Comparison of ENCODE assay signal across 13 cellular contexts in genomic region chr16:88792668-88793587, GRCh38. TPM values are rescaled to one million over a fixed set of nuclear protein-coding genes. Genes with fewer than 3 reads are reported as not detected.
DNase-seq lines count a peak whose midpoint lies in the region; ATAC-seq and TF ChIP-seq lines count a peak whose summit lies in the region.
"Had no signal": no experiment of that assay in that cellular context is flagged by ENCODE, and none has a peak within 500 bp of the region (broad histone marks: within the 10 kb centered on the region; RNA-seq: fewer than 3 reads in every experiment).

No MANE protein-coding gene starts in this region.

- H4K8ac ChIP-seq in IMR-90 (ENCODE audit: low read depth in 2 of 2, low read length in 2 of 2): no peak overlapping the region

- peak overlapping the region; percentile 32; the same call in 1 of the 2 replicates for H2BK120ac ChIP-seq in IMR-90 (ENCODE audit: low read depth, low read length)

- no peaks in the 10 kb centered on the region for H3K36me3 ChIP-seq in CD4-positive, alpha-beta memory T cell (ENCODE audit: insufficient read depth, low read length)
- H3K36me3 ChIP-seq in IMR-90 (ENCODE audit: control insufficient read depth, insufficient read depth, low read length) (no peaks in the 10 kb centered on the region), neural progenitor cell (no peaks in the 10 kb centered on the region)
- H3K36me3 ChIP-seq: vagina had no signal

- peak overlapping the region in 6 of 7 donors; percentile 48 to 90 (median 81) for H3K27ac Mint-ChIP-seq in CD4-positive, alpha-beta memory T cell
- H3K27ac Mint-ChIP-seq in activated naive CD8-positive, alpha-beta T cell treated with anti-CD3 and anti-CD28 coated beads, Interleukin-2, amount 10 ng/mL, durations not matched to agents 7 days and 5 days: peak overlapping the region; percentile 75
- no peak overlapping the region for H3K27ac Mint-ChIP-seq in neural progenitor cell
- H3K27ac Mint-ChIP-seq: activated B cell treated with CpG ODN at 0.5 μM for 24 hours had no signal

- H4K20me1 ChIP-seq in IMR-90 (ENCODE audit: insufficient read depth, low read length) (no peaks in the 10 kb centered on the region; the same call in 1 of the 2 replicates), neural progenitor cell (ENCODE audit: low read depth) (no peaks in the 10 kb centered on the region)

- no peak overlapping the region for H3K9ac ChIP-seq in IMR-90 (ENCODE audit: low read depth, low read length)
- H3K9ac ChIP-seq in neural progenitor cell: no peak overlapping the region

- no peaks in the 10 kb centered on the region for H3K9me3 ChIP-seq in CD4-positive, alpha-beta memory T cell (ENCODE audit: control insufficient read depth in 1 of 2, low read length in 2 of 2)
- H3K9me3 ChIP-seq in IMR-90 (ENCODE audit: control insufficient read depth, insufficient read depth, low read length) (no peaks in the 10 kb centered on the region), neural progenitor cell (ENCODE audit: low read depth) (no peaks in the 10 kb centered on the region)
- H3K9me3 ChIP-seq: vagina had no signal

- no peak overlapping the region for H3K4ac ChIP-seq in IMR-90 (ENCODE audit: low read depth, low read length)

- peaks cover 8% of the 10 kb centered on the region for H3F3A ChIP-seq in neural progenitor cell (ENCODE audit: low read depth)

- H3K4me3 ChIP-seq in CD4-positive, alpha-beta memory T cell (ENCODE audit: low read length in 2 of 2): no peak overlapping the region
- H3K4me3 ChIP-seq in IMR-90 (ENCODE audit: insufficient read depth, low read depth, low read length) (no peak overlapping the region), neural progenitor cell (no peak overlapping the region)
- H3K4me3 ChIP-seq: vagina had no signal

- no peaks in the 10 kb centered on the region for H3K27me3 ChIP-seq in CD4-positive, alpha-beta memory T cell (ENCODE audit: insufficient read depth, low read length)
- peaks cover 2% of the 10 kb centered on the region; the same call in 1 of the 2 replicates for H3K27me3 ChIP-seq in IMR-90 (ENCODE audit: control insufficient read depth, insufficient read depth, low read length)
- no peaks in the 10 kb centered on the region for H3K27me3 ChIP-seq in neural progenitor cell
- H3K27me3 ChIP-seq: vagina had no signal

- in situ Hi-C loops in IMR-90 (cut with MboI; ENCODE audit: low sequenced_read_pairs): no loop called here

- no peak overlapping the region for H2BK15ac ChIP-seq in IMR-90 (ENCODE audit: low read depth, low read length)

- TF ChIP-seq CTCF in IMR-90 (conservative IDR thresholded peaks at IDR 0.05; ENCODE audit: low read depth, low read length) (no peak), neural progenitor cell (IDR thresholded peaks at IDR 0.05) (no peak)

- no peak overlapping the region for H3K14ac ChIP-seq in IMR-90 (replicated peaks; ENCODE audit: low read depth, low read length)

- H3K4me2 ChIP-seq in IMR-90 (ENCODE audit: low read depth, low read length) (no peak overlapping the region), neural progenitor cell (no peak overlapping the region)

- H3K79me2 ChIP-seq in neural progenitor cell (ENCODE audit: low read depth): no peaks in the 10 kb centered on the region

- H3K9me3 Mint-ChIP-seq in CD4-positive, alpha-beta memory T cell: no peaks in the 10 kb centered on the region
- H3K9me3 Mint-ChIP-seq in activated naive CD8-positive, alpha-beta T cell treated with anti-CD3 and anti-CD28 coated beads, Interleukin-2, amount 10 ng/mL, durations not matched to agents 7 days and 5 days: no peaks in the 10 kb centered on the region
- H3K9me3 Mint-ChIP-seq in neural progenitor cell: no peaks in the 10 kb centered on the region
- H3K9me3 Mint-ChIP-seq: activated B cell treated with CpG ODN at 0.5 μM for 24 hours had no signal

- H4K5ac ChIP-seq in IMR-90 (ENCODE audit: low read depth, low read length): no peak overlapping the region

- no peak overlapping the region for H2AK9ac ChIP-seq in IMR-90 (replicated peaks; ENCODE audit: low read depth, low read length, poor library complexity)

- intact Hi-C loops in CD4-positive, alpha-beta memory T cell (cut with micrococcal nuclease): no loop called here
- intact Hi-C loops in IMR-90 (cut with micrococcal nuclease): no loop called here

- peaks cover 68% of the 10 kb centered on the region for H3K4me1 ChIP-seq in CD4-positive, alpha-beta memory T cell (ENCODE audit: insufficient read depth, low read length)
- peaks cover 6% of the 10 kb centered on the region for H3K4me1 ChIP-seq in IMR-90 (ENCODE audit: control insufficient read depth, insufficient read depth, low read length)
- H3K4me1 ChIP-seq in neural progenitor cell: peaks cover 21% of the 10 kb centered on the region
- H3K4me1 ChIP-seq: vagina had no signal

- no peak overlapping the region for H2BK5ac ChIP-seq in IMR-90 (ENCODE audit: low read depth, low read length, poor library complexity, severe bottlenecking)

- dilution Hi-C loops in IMR-90 (cut with HindIII; ENCODE audit: low sequenced_read_pairs, unreplicated experiment): no loop called here

- BruUV-seq in IMR-90 (replicated peaks; lab: Mats Ljungman, UMichigan): no TSS peak

- H3K23ac ChIP-seq in IMR-90 (ENCODE audit: low read depth, low read length): no peak overlapping the region

- CTCF ChIA-PET in CD4-positive, alpha-beta memory T cell (lab: Charles Lee; ENCODE audit: partially characterized antibody): interaction anchor here (0.9 to 1.3 kb wide), 3 partner anchors 10 to 64 kb away, joined by 3 to 5 read pairs (median 4); partner anchors contain the start of genes CDT1, GALNS and TRAPPC2L
- CTCF ChIA-PET in IMR-90 (lab: Yijun Ruan, JAX): no interaction called here

- POLR2A ChIA-PET in CD4-positive, alpha-beta memory T cell (lab: Charles Lee; ENCODE audit: partially characterized antibody): interaction anchor here (1.3 kb wide), 1 partner anchor 715 kb away, joined by 4 read pairs; the partner anchor contains the start of gene SPG7
- POLR2A ChIA-PET in IMR-90 (lab: Charles Lee; ENCODE audit: unreplicated experiment): no interaction called here
- POLR2A ChIA-PET in activated naive CD8-positive, alpha-beta T cell treated with anti-CD3 and anti-CD28 coated beads, Interleukin-2, amount 10 ng/mL, durations not matched to agents 7 days and 5 days (lab: Charles Lee): interaction anchor here (1.0 to 3.4 kb wide), 4 partner anchors 9 to 112 kb away, joined by 5 to 14 read pairs (median 6); partner anchors contain the start of gene PIEZO1

- H4K91ac ChIP-seq in IMR-90 (ENCODE audit: insufficient read depth, low read depth, low read length): no peak overlapping the region

- H2BK20ac ChIP-seq in IMR-90 (ENCODE audit: low read depth, low read length): no peak overlapping the region

- peak overlapping the region in 5 of 8 donors; percentile 23 to 57 (median 38) for H3K4me3 Mint-ChIP-seq in CD4-positive, alpha-beta memory T cell
- H3K4me3 Mint-ChIP-seq in activated naive CD8-positive, alpha-beta T cell treated with anti-CD3 and anti-CD28 coated beads, Interleukin-2, amount 10 ng/mL, durations not matched to agents 7 days and 5 days: peak overlapping the region; percentile 50
- peak overlapping the region; percentile 17 for H3K4me3 Mint-ChIP-seq in neural progenitor cell
- H3K4me3 Mint-ChIP-seq: activated B cell treated with CpG ODN at 0.5 μM for 24 hours had no signal

- DNase-seq in CD4-positive, alpha-beta memory T cell: no peak
- DNase-seq in IMR-90: no peak
- DNase-seq in activated naive CD8-positive, alpha-beta T cell treated with anti-CD3 and anti-CD28 coated beads, Interleukin-2, amount 10 ng/mL, durations not matched to agents 7 days and 5 days: no peak
- no peak for DNase-seq in neural progenitor cell (ENCODE audit: low spot score)
- no peak for DNase-seq in NCI-H2171 (lab: John Stamatoyannopoulos, UW)
- no peak for DNase-seq in NCI-H2107 treated with DMSO at 0.1 percent for 48 hours (lab: John Stamatoyannopoulos, UW; ENCODE audit: unreplicated experiment)
- DNase-seq: activated B cell treated with CpG ODN at 0.5 μM for 24 hours; KBM-7; mammary epithelial cell; NCI-H1436; stimulated activated naive CD4-positive, alpha-beta T cell had no signal

- no peaks in the 10 kb centered on the region for H3K27me3 Mint-ChIP-seq in CD4-positive, alpha-beta memory T cell
- no peaks in the 10 kb centered on the region for H3K27me3 Mint-ChIP-seq in activated naive CD8-positive, alpha-beta T cell treated with anti-CD3 and anti-CD28 coated beads, Interleukin-2, amount 10 ng/mL, durations not matched to agents 7 days and 5 days
- H3K27me3 Mint-ChIP-seq in neural progenitor cell (ENCODE audit: insufficient read depth, low read depth): peaks cover 2% of the 10 kb centered on the region
- H3K27me3 Mint-ChIP-seq: activated B cell treated with CpG ODN at 0.5 μM for 24 hours had no signal

- H3K36me3 Mint-ChIP-seq in CD4-positive, alpha-beta memory T cell: no peaks in the 10 kb centered on the region
- H3K36me3 Mint-ChIP-seq in activated naive CD8-positive, alpha-beta T cell treated with anti-CD3 and anti-CD28 coated beads, Interleukin-2, amount 10 ng/mL, durations not matched to agents 7 days and 5 days: no peaks in the 10 kb centered on the region
- H3K36me3 Mint-ChIP-seq in neural progenitor cell: no peaks in the 10 kb centered on the region

- H3K18ac ChIP-seq in IMR-90 (ENCODE audit: low read depth, low read length): no peak overlapping the region

- 0 out of 2 replicates have a peak, but pooled peaks cover under 1% of the 10 kb centered on the region for H3K9me1 ChIP-seq in IMR-90 (ENCODE audit: insufficient read depth, low read length)

- no peaks in the 10 kb centered on the region for H3K79me1 ChIP-seq in IMR-90 (ENCODE audit: low read depth in 1 of 2, low read length in 2 of 2)

- ATAC-seq in IMR-90 (ENCODE audit: low read depth) (no peak), HG03378 (IDR thresholded peaks at IDR 0.05; ENCODE audit: unreplicated experiment) (no peak)
- ATAC-seq in activated naive CD8-positive, alpha-beta T cell treated with anti-CD3 and anti-CD28 coated beads, Interleukin-2, amount 10 ng/mL, durations not matched to agents 7 days and 5 days (ENCODE audit: low read depth): no peak

- H2AK5ac ChIP-seq in IMR-90 (ENCODE audit: low read depth, low read length): peak overlapping the region; percentile 28; the same call in 1 of the 2 replicates

- peak overlapping the region; percentile 10 for H3K27ac ChIP-seq in CD4-positive, alpha-beta memory T cell (ENCODE audit: low read depth, low read length)
- H3K27ac ChIP-seq in IMR-90 (ENCODE audit: insufficient read depth, low read length) (no peak overlapping the region), neural progenitor cell (no peak overlapping the region)
- H3K27ac ChIP-seq: vagina had no signal

- peak overlapping the region; percentile 2 for H2AFZ ChIP-seq in IMR-90 (replicated peaks; ENCODE audit: low read length, poor library complexity)
- no peak overlapping the region for H2AFZ ChIP-seq in neural progenitor cell (replicated peaks)

- no peak for TF ChIP-seq RAD21 in IMR-90 (IDR thresholded peaks at IDR 0.05; ENCODE audit: low read length)

- no peak overlapping the region for H3K56ac ChIP-seq in IMR-90 (ENCODE audit: extremely low read depth, insufficient read depth, low read length)

- 80% methylated on average over 18 of the region's 30 CpGs; no CpG with 5 or more reads in 1 of the 2 experiments for WGBS in IMR-90 (ENCODE audit: extremely low coverage in 2 of 2, insufficient read length in 1 of 2), 2 experiments

- H3K4me1 Mint-ChIP-seq in CD4-positive, alpha-beta memory T cell: peaks cover 29 to 67% (median 50%) of the 10 kb centered on the region in 4 donors
- H3K4me1 Mint-ChIP-seq in activated naive CD8-positive, alpha-beta T cell treated with anti-CD3 and anti-CD28 coated beads, Interleukin-2, amount 10 ng/mL, durations not matched to agents 7 days and 5 days: peaks cover 39% of the 10 kb centered on the region
- H3K4me1 Mint-ChIP-seq in neural progenitor cell: peaks cover 16% of the 10 kb centered on the region

- no peak for TF ChIP-seq POLR2A in IMR-90 (IDR thresholded peaks at IDR 0.05; ENCODE audit: low read depth, low read length)

RNA-seq across cellular contexts. Expression of gene PIEZO1, which starts 7.9 kb away (rescaled TPM):
- total RNA-seq in CD4-positive, alpha-beta memory T cell: 100 to 1,000 TPM; 274 to 302 TPM
- polyA plus RNA-seq in CD4-positive, alpha-beta memory T cell: 10 to 100 TPM; 12.0 to 67.5 TPM
- total RNA-seq in IMR-90 (2012; rRNA removed) (36.2 and 48.6 TPM in 2 replicates), neural progenitor cell (ENCODE audit: low replicate concordance) (5.5 and 26.9 TPM in 2 replicates)
- 372 and 392 TPM in 2 replicates for polyA plus RNA-seq in IMR-90 (2012; rRNA removed)
- polyA plus RNA-seq in IMR-90 (2012; cell fraction: cytosol; rRNA removed): 218 and 326 TPM in 2 replicates
- polyA plus RNA-seq in IMR-90 (2012; cell fraction: nucleus; rRNA removed; ENCODE audit: low replicate concordance): 957 and 2,926 TPM in 2 replicates
- 100 to 1,000 TPM; 206 to 220 TPM for total RNA-seq in activated naive CD8-positive, alpha-beta T cell treated with anti-CD3 and anti-CD28 coated beads, Interleukin-2, amount 10 ng/mL, durations not matched to agents 7 days and 5 days

RNA-seq across cellular contexts. Expression of gene CDT1, which starts 10.7 kb away (rescaled TPM):
- total RNA-seq in CD4-positive, alpha-beta memory T cell: under 1 TPM; 0.17 TPM
- polyA plus RNA-seq in CD4-positive, alpha-beta memory T cell: under 1 TPM; 0.19 to 0.26 TPM
- total RNA-seq in IMR-90 (2012; rRNA removed) (3.2 and 4.7 TPM in 2 replicates), neural progenitor cell (ENCODE audit: low replicate concordance) (7.8 and 57.9 TPM in 2 replicates)
- polyA plus RNA-seq in IMR-90 (2012; rRNA removed): 11.8 and 13.2 TPM in 2 replicates
- polyA plus RNA-seq in IMR-90 (2012; cell fraction: cytosol; rRNA removed): 6.8 and 10.7 TPM in 2 replicates
- polyA plus RNA-seq in IMR-90 (2012; cell fraction: nucleus; rRNA removed; ENCODE audit: low replicate concordance): 4.7 and 22.2 TPM in 2 replicates
- total RNA-seq in activated naive CD8-positive, alpha-beta T cell treated with anti-CD3 and anti-CD28 coated beads, Interleukin-2, amount 10 ng/mL, durations not matched to agents 7 days and 5 days: 100 to 1,000 TPM; 135 to 140 TPM

RNA-seq across cellular contexts. Expression of gene APRT, which starts 18.8 kb away (rescaled TPM):
- 100 to 1,000 TPM; 171 to 175 TPM for total RNA-seq in CD4-positive, alpha-beta memory T cell
- polyA plus RNA-seq in CD4-positive, alpha-beta memory T cell: 100 to 1,000 TPM; 569 to 624 TPM
- 40.5 and 41.7 TPM in 2 replicates for total RNA-seq in IMR-90 (2012; rRNA removed)
- polyA plus RNA-seq in IMR-90 (2012; rRNA removed): 157 and 209 TPM in 2 replicates
- 109 and 184 TPM in 2 replicates for polyA plus RNA-seq in IMR-90 (2012; cell fraction: cytosol; rRNA removed)
- 87.9 and 240 TPM in 2 replicates for polyA plus RNA-seq in IMR-90 (2012; cell fraction: nucleus; rRNA removed; ENCODE audit: low replicate concordance)
- 100 to 1,000 TPM; 124 to 139 TPM for total RNA-seq in activated naive CD8-positive, alpha-beta T cell treated with anti-CD3 and anti-CD28 coated beads, Interleukin-2, amount 10 ng/mL, durations not matched to agents 7 days and 5 days
- total RNA-seq in neural progenitor cell (ENCODE audit: low replicate concordance): 53.4 and 150 TPM in 2 replicates
